ENCODE assay signal across 10 cellular contexts in the genomic region with DNA sequence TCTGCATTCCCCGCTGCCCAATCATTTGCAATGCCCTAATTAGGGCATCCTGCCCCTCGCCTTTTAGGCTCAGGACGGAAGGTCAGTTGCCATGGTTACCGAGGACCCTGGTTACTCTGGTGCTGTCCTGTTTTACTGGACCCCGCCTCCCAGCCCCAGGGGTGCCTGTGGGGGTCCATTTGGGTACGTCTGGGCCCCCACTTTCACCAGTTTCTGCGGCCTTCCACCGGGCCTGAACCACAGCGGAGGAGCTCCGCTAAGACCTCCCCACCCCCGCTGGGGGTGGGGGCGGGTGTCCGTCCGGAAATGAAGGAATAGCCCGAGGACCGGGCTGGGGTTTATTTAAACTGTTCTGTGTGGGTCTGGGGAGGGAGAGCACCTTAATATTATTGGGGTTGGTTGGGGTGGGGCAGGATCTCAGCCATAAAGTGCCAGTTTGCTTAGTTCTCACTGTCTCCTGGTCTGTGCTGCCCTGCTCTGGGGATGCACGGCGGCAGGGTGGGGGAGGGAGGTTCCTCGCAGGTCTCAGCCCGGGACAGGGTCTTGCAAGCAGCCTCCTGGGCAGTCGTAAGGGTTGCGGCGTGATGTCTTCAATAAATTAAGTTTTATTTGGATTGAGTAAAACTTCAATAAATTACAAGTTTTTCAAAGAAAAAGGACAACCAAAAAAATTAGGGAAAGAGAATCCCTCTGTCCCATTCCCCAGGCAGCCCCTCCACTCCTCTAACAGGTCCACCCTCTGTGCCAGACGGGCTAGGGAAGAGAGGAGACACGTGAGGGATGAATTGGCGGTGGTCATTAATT. TPM values are rescaled to one million over a fixed set of nuclear protein-coding genes. Genes with fewer than 3 reads are reported as not detected.
A peak's percentile ranks its signal among the peaks of the same experiment; 100 is the strongest.
DNase-seq lines count a peak whose midpoint lies in the region; ATAC-seq, FAIRE-seq and TF ChIP-seq lines count a peak whose summit lies in the region.
"Had no signal": no experiment of that assay in that cellular context is flagged by ENCODE, and none has a peak within 500 bp of the region (broad histone marks: within the 10 kb centered on the region; RNA-seq: fewer than 3 reads in every experiment).

No MANE protein-coding gene starts in this region.

- no peak overlapping the region for H4K8ac ChIP-seq in mesendoderm (ENCODE audit: low read depth, low read length)

- no peaks in the 10 kb centered on the region for H3K9me3 ChIP-seq in K562 (replicated peaks; ENCODE audit: control insufficient read depth, insufficient read depth, low read depth, low read length)
- no peaks in the 10 kb centered on the region for H3K9me3 ChIP-seq in small intestine (ENCODE audit: control insufficient read depth, low read depth)

- TF ChIP-seq CTCF in natural killer cell (IDR thresholded peaks at IDR 0.05) (peak; percentile 5), K562 (IDR thresholded peaks at IDR 0.05 in 2 of 3, conservative IDR thresholded peaks at IDR 0.05 in 1 of 3; ENCODE audit: insufficient read depth in 2 of 3, low read depth in 1 of 3, low read length in 3 of 3) (no peak)

- peaks cover 0 to 28% of the 10 kb centered on the region in 2 experiments; a peak in 2 of 5 replicates for H3K4me1 ChIP-seq in K562 (replicated peaks in 1 of 2; ENCODE audit: control insufficient read depth in 2 of 2, insufficient read depth in 2 of 2, low read length in 2 of 2)
- peaks cover 12% of the 10 kb centered on the region for H3K4me1 ChIP-seq in mesendoderm (ENCODE audit: control insufficient read depth, low read depth, low read length)
- H3K4me1 ChIP-seq in small intestine (ENCODE audit: control insufficient read depth in 2 of 2, insufficient read depth in 1 of 2, low read depth in 1 of 2, low read length in 1 of 2) = peaks cover 0 to 2% of the 10 kb centered on the region in 2 donors

- intact Hi-C loops in natural killer cell (cut with micrococcal nuclease) = loop anchor here (2.0 kb wide), 1 partner anchor 14 kb away; a partner anchor contains a TSS
- intact Hi-C loops in K562 (cut with micrococcal nuclease) = loop anchor here (5.0 kb wide), 2 partner anchors 56 to 194 kb away; a partner anchor contains a TSS
- intact Hi-C loops in activated CD4-positive, alpha-beta T cell treated with anti-CD3 and anti-CD28 coated beads for 36 hours (cut with DNase I, micrococcal nuclease) = loop anchor here in 1 of 2 experiments (1.0 kb wide), 1 partner anchor 15 kb away; no protein-coding TSS in a partner anchor

- H2BK5ac ChIP-seq in mesendoderm (ENCODE audit: low read length) = no peak overlapping the region

- H3K79me2 ChIP-seq in K562 (ENCODE audit: control insufficient read depth, insufficient read depth, low read length) (no peaks in the 10 kb centered on the region), mesendoderm (ENCODE audit: control insufficient read depth, insufficient read depth, low read length) (no peaks in the 10 kb centered on the region)

- H3K4me3 ChIP-seq in K562 (no peak overlapping the region), mesendoderm (ENCODE audit: low read length) (no peak overlapping the region), small intestine (ENCODE audit: low read depth in 1 of 2, low read length in 2 of 2) (no peak overlapping the region)

- H3K4ac ChIP-seq in mesendoderm (ENCODE audit: low read depth, low read length) = no peak overlapping the region

- H2BK120ac ChIP-seq in mesendoderm (ENCODE audit: low read depth, low read length) = no peak overlapping the region

- no peak for DNase-seq in natural killer cell
- DNase-seq in natural killer cell treated with Interleukin-12 subunit alpha and Interleukin-12 subunit beta and Interleukin-15 and Interleukin-18, amount 100 ng/mL, for 72 hours (ENCODE audit: low spot score) = no peak
- no peak for DNase-seq in K562 (ENCODE audit: extremely low read depth in 1 of 4, low spot score in 3 of 4)
- peak; percentile 56 for DNase-seq in mesendoderm
- no peak for DNase-seq in small intestine
- DNase-seq in NCI-H2227 (lab: John Stamatoyannopoulos, UW; ENCODE audit: unreplicated experiment) = no peak
- no peak for DNase-seq in activated CD4-positive, alpha-beta T cell treated with anti-CD3 and anti-CD28 coated beads for 36 hours

- no peak overlapping the region for H3K27ac ChIP-seq in K562 (ENCODE audit: extremely low read depth, low read depth, low read length)
- H3K27ac ChIP-seq in mesendoderm (ENCODE audit: low read depth, low read length) = no peak overlapping the region
- no peak overlapping the region for H3K27ac ChIP-seq in small intestine (ENCODE audit: low read depth in 1 of 2, low read length in 1 of 2)

- H2BK15ac ChIP-seq in mesendoderm (replicated peaks; ENCODE audit: low read depth) = no peak overlapping the region

- no peaks in the 10 kb centered on the region for H3K9me1 ChIP-seq in K562 (ENCODE audit: control insufficient read depth, insufficient read depth, low read length)

- TF ChIP-seq RAD21 in K562 (CRISPR knock-in tag; conservative IDR thresholded peaks at IDR 0.05 in 1 of 2, IDR thresholded peaks at IDR 0.05 in 1 of 2) = no peak

- POLR2A ChIA-PET in K562 (lab: Yijun Ruan, JAX) = interaction anchor here (0.6 to 1.3 kb wide), 10 partner anchors 8 to 195 kb away, joined by 3 to 9 read pairs (median 4); no protein-coding TSS in a partner anchor
- POLR2A ChIA-PET in activated CD4-positive, alpha-beta T cell treated with anti-CD3 and anti-CD28 coated beads for 36 hours (lab: Charles Lee) = interaction anchor here (0.8 kb wide), 1 partner anchor 15 kb away, joined by 3 read pairs; no protein-coding TSS in a partner anchor

- H3K4me2 ChIP-seq in K562 (ENCODE audit: insufficient read depth, low read length) (no peak overlapping the region), mesendoderm (ENCODE audit: low read length) (peak overlapping the region; percentile 55)

- ATAC-seq in natural killer cell (no peak), K562 (0 out of 3 replicates have a peak, but pooled peaks have one; percentile 4), HG02798 (IDR thresholded peaks at IDR 0.05; ENCODE audit: poor library complexity, unreplicated experiment) (no peak)
- no peak for ATAC-seq in natural killer cell treated with Interleukin-12 subunit alpha and Interleukin-12 subunit beta and Interleukin-15 and Interleukin-18, amount 100 ng/mL, for 72 hours
- no peak for ATAC-seq in activated CD4-positive, alpha-beta T cell treated with anti-CD3 and anti-CD28 coated beads for 36 hours

- no peak for FAIRE-seq in K562 (lab: Jason Lieb, UNC)
- FAIRE-seq in small intestine (lab: Jason Lieb, UNC) = no peak
- FAIRE-seq: bronchial epithelial cell had no signal

- no peak for TF ChIP-seq POLR2A in K562 (conservative IDR thresholded peaks at IDR 0.05)

- no peak overlapping the region for H3K27ac Mint-ChIP-seq in natural killer cell
- no peak overlapping the region for H3K27ac Mint-ChIP-seq in natural killer cell treated with Interleukin-12 subunit alpha and Interleukin-12 subunit beta and Interleukin-15 and Interleukin-18, amount 100 ng/mL, for 72 hours
- H3K27ac Mint-ChIP-seq in activated CD4-positive, alpha-beta T cell treated with anti-CD3 and anti-CD28 coated beads for 36 hours = no peak overlapping the region

- H3K36me3 Mint-ChIP-seq in natural killer cell = no peaks in the 10 kb centered on the region
- H3K36me3 Mint-ChIP-seq in natural killer cell treated with Interleukin-12 subunit alpha and Interleukin-12 subunit beta and Interleukin-15 and Interleukin-18, amount 100 ng/mL, for 72 hours = no peaks in the 10 kb centered on the region
- H3K36me3 Mint-ChIP-seq in activated CD4-positive, alpha-beta T cell treated with anti-CD3 and anti-CD28 coated beads for 36 hours (ENCODE audit: low read depth) = peaks cover 5% of the 10 kb centered on the region

- CTCF ChIA-PET in K562 (lab: Yijun Ruan, JAX; ENCODE audit: low intra/inter-chr PET ratio) = interaction anchor here (1.1 to 1.4 kb wide), 2 partner anchors 213 to 214 kb away, joined by 3 read pairs; no protein-coding TSS in a partner anchor
- CTCF ChIA-PET in activated CD4-positive, alpha-beta T cell treated with anti-CD3 and anti-CD28 coated beads for 36 hours (lab: Charles Lee) = interaction anchor here (0.7 to 2.3 kb wide), 11 partner anchors 8 to 212 kb away, joined by 3 to 8 read pairs (median 4); no protein-coding TSS in a partner anchor

- peak overlapping the region; percentile 74 for H3K56ac ChIP-seq in mesendoderm (ENCODE audit: low read length)

- no peak overlapping the region for H4K5ac ChIP-seq in mesendoderm (ENCODE audit: low read length)

- H3K18ac ChIP-seq in mesendoderm (ENCODE audit: low read length) = no peak overlapping the region

- no peak overlapping the region for H3K23ac ChIP-seq in mesendoderm (ENCODE audit: low read length)

- H3K27me3 ChIP-seq in K562 (ENCODE audit: control insufficient read depth in 2 of 2, insufficient read depth in 2 of 2, low read length in 2 of 2) (no peaks in the 10 kb centered on the region), mesendoderm (ENCODE audit: insufficient read depth, low read length, poor library complexity) (peaks cover 32% of the 10 kb centered on the region), small intestine (ENCODE audit: control insufficient read depth in 2 of 2, insufficient read depth in 2 of 2, low read length in 2 of 2) (peaks cover 12 to 20% of the 10 kb centered on the region in 2 donors)

- TF ChIP-seq EP300 in K562 (IDR thresholded peaks at IDR 0.05; ENCODE audit: low read length) = no peak

- no peaks in the 10 kb centered on the region for H3K79me1 ChIP-seq in mesendoderm (ENCODE audit: low read length)

- no peak overlapping the region for H3K4me3 Mint-ChIP-seq in natural killer cell
- no peak overlapping the region for H3K4me3 Mint-ChIP-seq in natural killer cell treated with Interleukin-12 subunit alpha and Interleukin-12 subunit beta and Interleukin-15 and Interleukin-18, amount 100 ng/mL, for 72 hours
- no peak overlapping the region for H3K4me3 Mint-ChIP-seq in activated CD4-positive, alpha-beta T cell treated with anti-CD3 and anti-CD28 coated beads for 36 hours

- peaks cover 34 to 36% of the 10 kb centered on the region in 2 donors for H3K27me3 Mint-ChIP-seq in natural killer cell (ENCODE audit: low read depth in 2 of 2)
- peaks cover 32 to 37% of the 10 kb centered on the region in 2 donors for H3K27me3 Mint-ChIP-seq in natural killer cell treated with Interleukin-12 subunit alpha and Interleukin-12 subunit beta and Interleukin-15 and Interleukin-18, amount 100 ng/mL, for 72 hours
- H3K27me3 Mint-ChIP-seq in activated CD4-positive, alpha-beta T cell treated with anti-CD3 and anti-CD28 coated beads for 36 hours = peaks cover 37% of the 10 kb centered on the region

- peaks cover 18 to 52% of the 10 kb centered on the region in 2 donors for H3K4me1 Mint-ChIP-seq in natural killer cell
- H3K4me1 Mint-ChIP-seq in natural killer cell treated with Interleukin-12 subunit alpha and Interleukin-12 subunit beta and Interleukin-15 and Interleukin-18, amount 100 ng/mL, for 72 hours (ENCODE audit: low read depth in 2 of 2) = peaks cover 27 to 36% of the 10 kb centered on the region in 2 donors
- H3K4me1 Mint-ChIP-seq in activated CD4-positive, alpha-beta T cell treated with anti-CD3 and anti-CD28 coated beads for 36 hours = peaks cover 16% of the 10 kb centered on the region

- BruUV-seq in K562 (replicated peaks; lab: Mats Ljungman, UMichigan) = TSS peak; percentile 55

- WGBS in K562 (ENCODE audit: insufficient coverage, low coverage, missing lambda C conversion rate) = 87% methylated on average over 21 of the region's 26 CpGs
- WGBS in mesendoderm (ENCODE audit: extremely low coverage, insufficient coverage, low lambda C conversion rate) = no CpG with 5 or more reads among the region's 26 CpGs
- 74% methylated on average over 26 of the region's 26 CpGs for WGBS in small intestine, 3 donors

- no peaks in the 10 kb centered on the region for H4K20me1 ChIP-seq in K562 (replicated peaks; ENCODE audit: control insufficient read depth, insufficient read depth, low read length)

- no peak overlapping the region for H3K9ac ChIP-seq in K562 (ENCODE audit: insufficient read depth in 1 of 2, low read depth in 2 of 2, low read length in 2 of 2)
- H3K9ac ChIP-seq in mesendoderm (ENCODE audit: low read length) = peak overlapping the region; percentile 50

- in situ Hi-C loops in K562 (cut with MboI) = no loop called here

- H3K9me3 Mint-ChIP-seq in natural killer cell = no peaks in the 10 kb centered on the region
- no peaks in the 10 kb centered on the region for H3K9me3 Mint-ChIP-seq in natural killer cell treated with Interleukin-12 subunit alpha and Interleukin-12 subunit beta and Interleukin-15 and Interleukin-18, amount 100 ng/mL, for 72 hours
- H3K9me3 Mint-ChIP-seq in activated CD4-positive, alpha-beta T cell treated with anti-CD3 and anti-CD28 coated beads for 36 hours (ENCODE audit: low read depth) = no peaks in the 10 kb centered on the region

- H3K36me3 ChIP-seq in K562 (ENCODE audit: control insufficient read depth, insufficient read depth, low read length) (peaks cover 50% of the 10 kb centered on the region), mesendoderm (ENCODE audit: control insufficient read depth, insufficient read depth, low read length) (peaks cover 3% of the 10 kb centered on the region), small intestine (ENCODE audit: control insufficient read depth in 2 of 2, insufficient read depth in 2 of 2, low read length in 2 of 2) (peaks cover 9 to 10% of the 10 kb centered on the region in 2 donors)

- H2AFZ ChIP-seq in K562 (ENCODE audit: low read depth, low read length) = no peak overlapping the region

- H2AK5ac ChIP-seq in mesendoderm (ENCODE audit: low read length) = no peak overlapping the region

RNA-seq across cellular contexts. Expression of a gene that starts 5.3 kb away (rescaled TPM):
- total RNA-seq in natural killer cell (not detected), K562 (2014; rRNA removed) (not detected in 2 replicates), K562 (2014; rRNA removed; fragmentation: Illumina TruSeq; extraction: Trizol) (not detected in 2 replicates), K562 (2015; rRNA removed; fragmentation: Illumina TruSeq; extraction: Trizol) (not detected in 2 replicates), K562 (2021) (not detected in 2 replicates)
- total RNA-seq in natural killer cell treated with Interleukin-12 subunit alpha and Interleukin-12 subunit beta and Interleukin-15 and Interleukin-18, amount 100 ng/mL, for 72 hours = not detected
- total RNA-seq in K562 (2011; cell fraction: chromatin; rRNA removed; ENCODE audit: low replicate concordance) = not detected in 2 replicates
- not detected in 2 replicates for total RNA-seq in K562 (2011; cell fraction: nucleolus; rRNA removed)
- not detected in 2 replicates for total RNA-seq in K562 (2011; cell fraction: nucleoplasm; rRNA removed)
- polyA plus RNA-seq in K562 (2011; rRNA removed) (not detected in 2 replicates), K562 (2014; fragmentation: Illumina TruSeq; extraction: Trizol) (not detected in 2 replicates), K562 (2014; fragmentation: Nextera tagmentation; extraction: Ambion mirVana) (not detected), K562 (2014; rRNA removed) (not detected in 2 replicates), small intestine (1 to 10 TPM in 1 of 3 donors, not detected in 2; 3.3 TPM)
- polyA plus RNA-seq in K562 (2011; cell fraction: cytosol; rRNA removed) = not detected in 2 replicates
- not detected in 2 replicates for polyA plus RNA-seq in K562 (2011; cell fraction: nucleus; rRNA removed)
- polyA plus RNA-seq in K562 (2012) = not detected in 2 replicates
- polyA minus RNA-seq in K562 (2011; rRNA and poly(A)+ RNA removed) = not detected in 2 replicates
- polyA minus RNA-seq in K562 (2011; cell fraction: cytosol; rRNA and poly(A)+ RNA removed) = not detected in 2 replicates
- polyA minus RNA-seq in K562 (2011; cell fraction: nucleus; rRNA and poly(A)+ RNA removed) = not detected in 2 replicates
- 0.17 TPM for polyA plus RNA-seq in mesendoderm (2013, experiment 1 of 2)
- 0.15 TPM for polyA plus RNA-seq in mesendoderm (2013, experiment 2 of 2)
- not detected for total RNA-seq in activated CD4-positive, alpha-beta T cell treated with anti-CD3 and anti-CD28 coated beads for 36 hours
- total RNA-seq: bronchial epithelial cell, pulmonary artery endothelial cell had no signal

RNA-seq across cellular contexts. Expression of a gene that starts 14.1 kb away (rescaled TPM):
- total RNA-seq in natural killer cell (100 to 1,000 TPM; 193 to 207 (median 195) TPM), K562 (2014; rRNA removed) (61.6 and 94.9 TPM in 2 replicates), K562 (2014; rRNA removed; fragmentation: Illumina TruSeq; extraction: Trizol) (36.2 and 37.8 TPM in 2 replicates), K562 (2015; rRNA removed; fragmentation: Illumina TruSeq; extraction: Trizol) (51.1 and 52.7 TPM in 2 replicates), K562 (2021) (135 and 137 TPM in 2 replicates)
- 100 to 1,000 TPM; 113 to 176 TPM for total RNA-seq in natural killer cell treated with Interleukin-12 subunit alpha and Interleukin-12 subunit beta and Interleukin-15 and Interleukin-18, amount 100 ng/mL, for 72 hours
- 549 and 1,360 TPM in 2 replicates for total RNA-seq in K562 (2011; cell fraction: chromatin; rRNA removed; ENCODE audit: low replicate concordance)
- total RNA-seq in K562 (2011; cell fraction: nucleolus; rRNA removed) = 683 and 737 TPM in 2 replicates
- 497 TPM in 2 replicates for total RNA-seq in K562 (2011; cell fraction: nucleoplasm; rRNA removed)
- polyA plus RNA-seq in K562 (2011; rRNA removed) (75.9 and 141 TPM in 2 replicates), K562 (2014; fragmentation: Illumina TruSeq; extraction: Trizol) (83.2 and 84.0 TPM in 2 replicates), K562 (2014; fragmentation: Nextera tagmentation; extraction: Ambion mirVana) (under 1 TPM; 0.55 to 0.81 TPM), K562 (2014; rRNA removed) (94.8 and 118 TPM in 2 replicates), small intestine (10 to 100 TPM; 43.2 to 63.7 (median 57.7) TPM)
- 53.0 and 79.7 TPM in 2 replicates for polyA plus RNA-seq in K562 (2011; cell fraction: cytosol; rRNA removed)
- 1,064 and 1,073 TPM in 2 replicates for polyA plus RNA-seq in K562 (2011; cell fraction: nucleus; rRNA removed)
- polyA plus RNA-seq in K562 (2012) = 92.0 and 111 TPM in 2 replicates
- polyA minus RNA-seq in K562 (2011; rRNA and poly(A)+ RNA removed) = 61.2 and 72.8 TPM in 2 replicates
- polyA minus RNA-seq in K562 (2011; cell fraction: cytosol; rRNA and poly(A)+ RNA removed) = 85.6 and 95.4 TPM in 2 replicates
- polyA minus RNA-seq in K562 (2011; cell fraction: nucleus; rRNA and poly(A)+ RNA removed) = 195 and 256 TPM in 2 replicates
- 59.0 TPM for polyA plus RNA-seq in mesendoderm (2013, experiment 1 of 2)
- 57.6 TPM for polyA plus RNA-seq in mesendoderm (2013, experiment 2 of 2)
- total RNA-seq in activated CD4-positive, alpha-beta T cell treated with anti-CD3 and anti-CD28 coated beads for 36 hours = 10 to 100 TPM; 68.5 to 71.3 TPM

RNA-seq across cellular contexts. Expression of a gene that starts 22.1 kb away (rescaled TPM):
- total RNA-seq in natural killer cell = not detected
- not detected for total RNA-seq in natural killer cell treated with Interleukin-12 subunit alpha and Interleukin-12 subunit beta and Interleukin-15 and Interleukin-18, amount 100 ng/mL, for 72 hours
- total RNA-seq in K562 (2011; cell fraction: chromatin; rRNA removed; ENCODE audit: low replicate concordance) = not detected in 2 replicates
- not detected in 2 replicates for total RNA-seq in K562 (2011; cell fraction: nucleolus; rRNA removed)
- total RNA-seq in K562 (2011; cell fraction: nucleoplasm; rRNA removed) = not detected in 2 replicates
- total RNA-seq in K562 (2014; rRNA removed) = not detected in 2 replicates
- total RNA-seq in K562 (2014; rRNA removed; fragmentation: Illumina TruSeq; extraction: Trizol) = not detected in 2 replicates
- not detected in 2 replicates for total RNA-seq in K562 (2015; rRNA removed; fragmentation: Illumina TruSeq; extraction: Trizol)
- total RNA-seq in K562 (2021) = 0.20 TPM in 1 of 2 replicates, not detected in the other
- not detected in 2 replicates for polyA plus RNA-seq in K562 (2011; rRNA removed)
- polyA plus RNA-seq in K562 (2011; cell fraction: cytosol; rRNA removed) = 0.57 TPM in 1 of 2 replicates, not detected in the other
- polyA plus RNA-seq in K562 (2011; cell fraction: nucleus; rRNA removed) = not detected in 2 replicates
- polyA plus RNA-seq in K562 (2012) = 0.14 TPM in 1 of 2 replicates, not detected in the other
- 0.28 TPM in 1 of 2 replicates, not detected in the other for polyA plus RNA-seq in K562 (2014; fragmentation: Illumina TruSeq; extraction: Trizol)
- polyA plus RNA-seq in K562 (2014; fragmentation: Nextera tagmentation; extraction: Ambion mirVana) = under 1 TPM in 1 of 2 experiments, not detected in 1; 0.27 TPM
- polyA plus RNA-seq in K562 (2014; rRNA removed) = not detected in 2 replicates
- polyA minus RNA-seq in K562 (2011; rRNA and poly(A)+ RNA removed) = not detected in 2 replicates
- polyA minus RNA-seq in K562 (2011; cell fraction: cytosol; rRNA and poly(A)+ RNA removed) = not detected in 2 replicates
- not detected in 2 replicates for polyA minus RNA-seq in K562 (2011; cell fraction: nucleus; rRNA and poly(A)+ RNA removed)
- polyA plus RNA-seq in mesendoderm (2013, experiment 1 of 2) = not detected
- not detected for polyA plus RNA-seq in mesendoderm (2013, experiment 2 of 2)
- polyA plus RNA-seq in small intestine = 10 to 100 TPM in 1 of 3 donors, 1 to 10 TPM in 1, under 1 TPM in 1; 0.67 to 24.2 (median 6.8) TPM
- not detected for total RNA-seq in activated CD4-positive, alpha-beta T cell treated with anti-CD3 and anti-CD28 coated beads for 36 hours
- total RNA-seq: bronchial epithelial cell, pulmonary artery endothelial cell had no signal

RNA-seq across cellular contexts. Expression of a gene that starts 46.8 kb away (rescaled TPM):
- not detected for total RNA-seq in natural killer cell
- total RNA-seq in natural killer cell treated with Interleukin-12 subunit alpha and Interleukin-12 subunit beta and Interleukin-15 and Interleukin-18, amount 100 ng/mL, for 72 hours = not detected
- 0.46 and 2.7 TPM in 2 replicates for total RNA-seq in K562 (2011; cell fraction: chromatin; rRNA removed; ENCODE audit: low replicate concordance)
- total RNA-seq in K562 (2011; cell fraction: nucleolus; rRNA removed) = 2.5 and 3.3 TPM in 2 replicates
- total RNA-seq in K562 (2011; cell fraction: nucleoplasm; rRNA removed) = 1.8 and 2.9 TPM in 2 replicates
- total RNA-seq in K562 (2014; rRNA removed) = 0.68 and 0.90 TPM in 2 replicates
- 0.19 and 0.22 TPM in 2 replicates for total RNA-seq in K562 (2014; rRNA removed; fragmentation: Illumina TruSeq; extraction: Trizol)
- total RNA-seq in K562 (2015; rRNA removed; fragmentation: Illumina TruSeq; extraction: Trizol) = 0.58 and 0.75 TPM in 2 replicates
- total RNA-seq in K562 (2021) = 0.49 and 0.92 TPM in 2 replicates
- polyA plus RNA-seq in K562 (2011; rRNA removed) = 1.2 and 2.3 TPM in 2 replicates
- polyA plus RNA-seq in K562 (2011; cell fraction: cytosol; rRNA removed) = 2.0 and 3.9 TPM in 2 replicates
- polyA plus RNA-seq in K562 (2011; cell fraction: nucleus; rRNA removed) = 0.77 and 1.7 TPM in 2 replicates
- 1.8 and 7.5 TPM in 2 replicates for polyA plus RNA-seq in K562 (2012)
- polyA plus RNA-seq in K562 (2014; fragmentation: Illumina TruSeq; extraction: Trizol) = 0.96 and 1.7 TPM in 2 replicates
- 1 to 10 TPM; 1.0 to 1.7 TPM for polyA plus RNA-seq in K562 (2014; fragmentation: Nextera tagmentation; extraction: Ambion mirVana)
- 1.8 TPM in 2 replicates for polyA plus RNA-seq in K562 (2014; rRNA removed)
- polyA minus RNA-seq in K562 (2011; rRNA and poly(A)+ RNA removed) = 1.5 TPM in 1 of 2 replicates, not detected in the other
- polyA minus RNA-seq in K562 (2011; cell fraction: cytosol; rRNA and poly(A)+ RNA removed) = 2.3 and 4.2 TPM in 2 replicates
- polyA minus RNA-seq in K562 (2011; cell fraction: nucleus; rRNA and poly(A)+ RNA removed) = 1.2 and 1.4 TPM in 2 replicates
- 1.2 TPM for polyA plus RNA-seq in mesendoderm (2013, experiment 1 of 2)
- polyA plus RNA-seq in mesendoderm (2013, experiment 2 of 2) = 1.3 TPM
- under 1 TPM in 1 of 3 donors, not detected in 2; 0.19 TPM for polyA plus RNA-seq in small intestine
- not detected for total RNA-seq in activated CD4-positive, alpha-beta T cell treated with anti-CD3 and anti-CD28 coated beads for 36 hours
- total RNA-seq: pulmonary artery endothelial cell had no signal
